In the genomic region with DNA sequence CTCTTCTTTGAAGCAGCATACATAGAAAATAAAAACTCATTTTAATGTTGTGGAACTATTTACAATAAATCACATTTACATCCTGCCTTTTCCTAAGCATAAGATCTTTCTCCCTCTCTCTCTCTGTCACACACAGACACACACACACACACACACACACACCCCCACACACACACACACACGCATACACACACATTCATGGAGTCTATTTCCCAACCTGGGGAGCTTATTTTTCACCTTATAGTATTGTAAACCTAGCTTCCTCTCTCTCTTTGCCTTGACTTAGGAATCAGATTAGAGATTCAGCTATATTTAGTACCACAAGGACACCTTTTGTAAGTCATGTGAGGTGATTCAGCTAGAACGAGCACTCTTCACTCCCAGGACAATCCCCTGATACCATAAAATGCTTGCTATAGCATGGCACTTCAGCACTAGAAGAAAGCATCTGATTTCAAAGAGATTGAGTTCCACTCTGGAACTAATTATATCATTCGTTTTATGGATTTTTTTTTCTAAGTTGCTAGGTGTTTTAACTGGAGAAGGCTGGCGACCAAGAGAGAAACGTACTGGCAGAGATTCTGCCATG, we compare ENCODE assay signal across 1 cellular context.
TF ChIP-seq lines count a peak whose summit lies in the region.

No MANE protein-coding gene starts in this region.

TF ChIP-seq in HEK293, 187 proteins besides CTCF, POLR2A, EP300 and RAD21 (continued from another document):
- no peak for TF ChIP-seq ZFP37 (tag by site-specific recombination; IDR thresholded peaks at IDR 0.05)
- TF ChIP-seq ZNF10 (tag by site-specific recombination; IDR thresholded peaks at IDR 0.05), result 0 out of 2 replicates have a peak, but pooled peaks have one; percentile 71
- TF ChIP-seq ZBTB17 (tag by site-specific recombination; IDR thresholded peaks at IDR 0.05), result peak; percentile 88
- no peak for TF ChIP-seq ZNF792 (tag by site-specific recombination; IDR thresholded peaks at IDR 0.05)
- TF ChIP-seq, protein P1, sequence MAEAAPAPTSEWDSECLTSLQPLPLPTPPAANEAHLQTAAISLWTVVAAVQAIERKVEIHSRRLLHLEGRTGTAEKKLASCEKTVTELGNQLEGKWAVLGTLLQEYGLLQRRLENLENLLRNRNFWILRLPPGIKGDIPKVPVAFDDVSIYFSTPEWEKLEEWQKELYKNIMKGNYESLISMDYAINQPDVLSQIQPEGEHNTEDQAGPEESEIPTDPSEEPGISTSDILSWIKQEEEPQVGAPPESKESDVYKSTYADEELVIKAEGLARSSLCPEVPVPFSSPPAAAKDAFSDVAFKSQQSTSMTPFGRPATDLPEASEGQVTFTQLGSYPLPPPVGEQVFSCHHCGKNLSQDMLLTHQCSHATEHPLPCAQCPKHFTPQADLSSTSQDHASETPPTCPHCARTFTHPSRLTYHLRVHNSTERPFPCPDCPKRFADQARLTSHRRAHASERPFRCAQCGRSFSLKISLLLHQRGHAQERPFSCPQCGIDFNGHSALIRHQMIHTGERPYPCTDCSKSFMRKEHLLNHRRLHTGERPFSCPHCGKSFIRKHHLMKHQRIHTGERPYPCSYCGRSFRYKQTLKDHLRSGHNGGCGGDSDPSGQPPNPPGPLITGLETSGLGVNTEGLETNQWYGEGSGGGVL (tag by site-specific recombination; IDR thresholded peaks at IDR 0.05), result peak; percentile 67
- peak; percentile 66 for TF ChIP-seq SP7 (tag by site-specific recombination; IDR thresholded peaks at IDR 0.05)
- TF ChIP-seq ZNF37A (tag by site-specific recombination; IDR thresholded peaks at IDR 0.05), result no peak
- no peak for TF ChIP-seq ZIC2 (tag by site-specific recombination; IDR thresholded peaks at IDR 0.05)
- TF ChIP-seq ZNF366 (tag by site-specific recombination; conservative IDR thresholded peaks at IDR 0.05), result 0 out of 2 replicates have a peak, but pooled peaks have one; percentile 25
- 0 out of 2 replicates have a peak, but pooled peaks have one; percentile 31 for TF ChIP-seq ZXDB (tag by site-specific recombination; IDR thresholded peaks at IDR 0.05)
- peak; percentile 74 for TF ChIP-seq ZNF184 (tag by site-specific recombination; IDR thresholded peaks at IDR 0.05)
- TF ChIP-seq ZNF623 (tag by site-specific recombination; IDR thresholded peaks at IDR 0.05), result no peak
- TF ChIP-seq ZNF558 (tag by site-specific recombination; IDR thresholded peaks at IDR 0.05), result no peak
- peak; percentile 32; the same call in 1 of the 2 replicates for TF ChIP-seq ZBTB21 (tag by site-specific recombination; IDR thresholded peaks at IDR 0.05)
- no peak for TF ChIP-seq ZNF302 (tag by site-specific recombination; IDR thresholded peaks at IDR 0.05; ENCODE audit: low read depth)
- TF ChIP-seq ZNF629 (tag by site-specific recombination; IDR thresholded peaks at IDR 0.05), result 0 out of 2 replicates have a peak, but pooled peaks have one; percentile 23
- no peak for TF ChIP-seq KLF9 (tag by site-specific recombination; IDR thresholded peaks at IDR 0.05; ENCODE audit: low read depth)
- peak; percentile 47 for TF ChIP-seq ZFHX2 (tag by site-specific recombination; conservative IDR thresholded peaks at IDR 0.05)
- TF ChIP-seq, protein P2, sequence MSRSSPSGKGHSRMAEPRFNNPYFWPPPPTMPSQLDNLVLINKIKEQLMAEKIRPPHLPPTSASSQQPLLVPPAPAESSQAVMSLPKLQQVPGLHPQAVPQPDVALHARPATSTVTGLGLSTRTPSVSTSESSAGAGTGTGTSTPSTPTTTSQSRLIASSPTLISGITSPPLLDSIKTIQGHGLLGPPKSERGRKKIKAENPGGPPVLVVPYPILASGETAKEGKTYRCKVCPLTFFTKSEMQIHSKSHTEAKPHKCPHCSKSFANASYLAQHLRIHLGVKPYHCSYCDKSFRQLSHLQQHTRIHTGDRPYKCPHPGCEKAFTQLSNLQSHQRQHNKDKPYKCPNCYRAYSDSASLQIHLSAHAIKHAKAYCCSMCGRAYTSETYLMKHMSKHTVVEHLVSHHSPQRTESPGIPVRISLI (tag by site-specific recombination; IDR thresholded peaks at IDR 0.05), result peak; percentile 12; the same call in 1 of the 2 replicates
- TF ChIP-seq YY1 (tag by site-specific recombination; IDR thresholded peaks at IDR 0.05), result no peak
- no peak for TF ChIP-seq MZF1 (tag by site-specific recombination; IDR thresholded peaks at IDR 0.05; ENCODE audit: borderline replicate concordance)
- 0 out of 2 replicates have a peak, but pooled peaks have one; percentile 20 for TF ChIP-seq WT1 (tag by site-specific recombination; IDR thresholded peaks at IDR 0.05)
- TF ChIP-seq ZNF324 (tag by site-specific recombination; IDR thresholded peaks at IDR 0.05), result no peak
- no peak; the same call in 1 of the 2 replicates for TF ChIP-seq ZNF561 (tag by site-specific recombination; IDR thresholded peaks at IDR 0.05; ENCODE audit: borderline replicate concordance)
- TF ChIP-seq ZNF621 (tag by site-specific recombination; IDR thresholded peaks at IDR 0.05), result no peak
- TF ChIP-seq, protein P3, sequence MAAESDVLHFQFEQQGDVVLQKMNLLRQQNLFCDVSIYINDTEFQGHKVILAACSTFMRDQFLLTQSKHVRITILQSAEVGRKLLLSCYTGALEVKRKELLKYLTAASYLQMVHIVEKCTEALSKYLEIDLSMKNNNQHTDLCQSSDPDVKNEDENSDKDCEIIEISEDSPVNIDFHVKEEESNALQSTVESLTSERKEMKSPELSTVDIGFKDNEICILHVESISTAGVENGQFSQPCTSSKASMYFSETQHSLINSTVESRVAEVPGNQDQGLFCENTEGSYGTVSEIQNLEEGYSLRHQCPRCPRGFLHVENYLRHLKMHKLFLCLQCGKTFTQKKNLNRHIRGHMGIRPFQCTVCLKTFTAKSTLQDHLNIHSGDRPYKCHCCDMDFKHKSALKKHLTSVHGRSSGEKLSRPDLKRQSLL (tag by site-specific recombination; IDR thresholded peaks at IDR 0.05), result peak; percentile 46; the same call in 1 of the 2 replicates
- TF ChIP-seq, protein P4, sequence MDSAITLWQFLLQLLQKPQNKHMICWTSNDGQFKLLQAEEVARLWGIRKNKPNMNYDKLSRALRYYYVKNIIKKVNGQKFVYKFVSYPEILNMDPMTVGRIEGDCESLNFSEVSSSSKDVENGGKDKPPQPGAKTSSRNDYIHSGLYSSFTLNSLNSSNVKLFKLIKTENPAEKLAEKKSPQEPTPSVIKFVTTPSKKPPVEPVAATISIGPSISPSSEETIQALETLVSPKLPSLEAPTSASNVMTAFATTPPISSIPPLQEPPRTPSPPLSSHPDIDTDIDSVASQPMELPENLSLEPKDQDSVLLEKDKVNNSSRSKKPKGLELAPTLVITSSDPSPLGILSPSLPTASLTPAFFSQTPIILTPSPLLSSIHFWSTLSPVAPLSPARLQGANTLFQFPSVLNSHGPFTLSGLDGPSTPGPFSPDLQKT (IDR thresholded peaks at IDR 0.05; ENCODE audit: borderline replicate concordance, low read depth, low read length), result no peak
- TF ChIP-seq ZNF24 (tag by site-specific recombination; IDR thresholded peaks at IDR 0.05), result 0 out of 2 replicates have a peak, but pooled peaks have one; percentile 53
- no peak for TF ChIP-seq ZNF221 (tag by site-specific recombination; IDR thresholded peaks at IDR 0.05; ENCODE audit: borderline replicate concordance)
- TF ChIP-seq, protein P5, sequence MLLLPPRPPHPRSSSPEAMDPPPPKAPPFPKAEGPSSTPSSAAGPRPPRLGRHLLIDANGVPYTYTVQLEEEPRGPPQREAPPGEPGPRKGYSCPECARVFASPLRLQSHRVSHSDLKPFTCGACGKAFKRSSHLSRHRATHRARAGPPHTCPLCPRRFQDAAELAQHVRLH (tag by site-specific recombination; IDR thresholded peaks at IDR 0.05), result no peak
- TF ChIP-seq ZNF596 (tag by site-specific recombination; IDR thresholded peaks at IDR 0.05), result 0 out of 2 replicates have a peak, but pooled peaks have one; percentile 35
